ENCODE assay signal across 21 cellular contexts in genomic region chr9:110520120-110520701, GRCh38. TPM values are rescaled to one million over a fixed set of nuclear protein-coding genes. Genes with fewer than 3 reads are reported as not detected.
DNase-seq lines count a peak whose midpoint lies in the region; ATAC-seq, FAIRE-seq and TF ChIP-seq lines count a peak whose summit lies in the region.
"Had no signal": no experiment of that assay in that cellular context is flagged by ENCODE, and none has a peak within 500 bp of the region (broad histone marks: within the 10 kb centered on the region; RNA-seq: fewer than 3 reads in every experiment).

No MANE protein-coding gene starts in this region.

- no peaks in the 10 kb centered on the region for H3K36me3 ChIP-seq in heart right ventricle
- no peaks in the 10 kb centered on the region for H3K36me3 ChIP-seq in small intestine (ENCODE audit: control insufficient read depth in 2 of 2, insufficient read depth in 2 of 2, low read length in 2 of 2)
- H3K36me3 ChIP-seq: BE2C, cardiac muscle cell, right lobe of liver, SJSA1 had no signal

- no peak overlapping the region for H3K27ac Mint-ChIP-seq in T-helper 2 cell treated with Interferon-gamma antibody and Interleukin-4, amounts not matched to agents 5 μg/mL and 100 μg/mL, for 36 hours
- H3K27ac Mint-ChIP-seq: activated naive CD4-positive, alpha-beta T cell treated with anti-CD3 and anti-CD28 coated beads for 36 hours had no signal

- no peaks in the 10 kb centered on the region for H3K9me3 ChIP-seq in heart right ventricle
- H3K9me3 ChIP-seq in small intestine (ENCODE audit: control insufficient read depth, low read depth), result no peaks in the 10 kb centered on the region
- H3K9me3 ChIP-seq: BE2C, right lobe of liver, SJSA1 had no signal

- H3K27ac ChIP-seq in heart right ventricle, result peak overlapping the region in 3 of 10 donors; percentile 4 to 20 (median 6)
- no peak overlapping the region for H3K27ac ChIP-seq in small intestine (ENCODE audit: low read depth in 1 of 2, low read length in 1 of 2)
- H3K27ac ChIP-seq: cardiac muscle cell, right lobe of liver, SJSA1 had no signal

- no peak overlapping the region for H3K4me3 Mint-ChIP-seq in T-helper 2 cell treated with Interferon-gamma antibody and Interleukin-4, amounts not matched to agents 5 μg/mL and 100 μg/mL, for 36 hours
- H3K4me3 Mint-ChIP-seq: activated naive CD4-positive, alpha-beta T cell treated with anti-CD3 and anti-CD28 coated beads for 36 hours had no signal

- H3K9me3 Mint-ChIP-seq in T-helper 2 cell treated with Interferon-gamma antibody and Interleukin-4, amounts not matched to agents 5 μg/mL and 100 μg/mL, for 36 hours, result no peaks in the 10 kb centered on the region
- H3K9me3 Mint-ChIP-seq: activated naive CD4-positive, alpha-beta T cell treated with anti-CD3 and anti-CD28 coated beads for 36 hours had no signal

- H3K4me1 ChIP-seq in heart right ventricle (peaks cover 0 to 21% (median 0%) of the 10 kb centered on the region in 9 donors), small intestine (ENCODE audit: control insufficient read depth in 2 of 2, insufficient read depth in 1 of 2, low read depth in 1 of 2, low read length in 1 of 2) (no peaks in the 10 kb centered on the region)
- H3K4me1 ChIP-seq: BE2C, right lobe of liver, SJSA1 had no signal

- no peaks in the 10 kb centered on the region for H3K36me3 Mint-ChIP-seq in T-helper 2 cell treated with Interferon-gamma antibody and Interleukin-4, amounts not matched to agents 5 μg/mL and 100 μg/mL, for 36 hours (ENCODE audit: low read depth)

- DNase-seq in EH (ENCODE audit: low read depth), result peak; percentile 63
- peak; percentile 92 for DNase-seq in amniotic epithelial cell (ENCODE audit: low read depth)
- DNase-seq in heart right ventricle, result no peak
- no peak for DNase-seq in small intestine
- no peak for DNase-seq in GM12892 (ENCODE audit: insufficient read length)
- no peak for DNase-seq in OCI-M2 (lab: John Stamatoyannopoulos, UW; ENCODE audit: unreplicated experiment)
- no peak for DNase-seq in T-helper 2 cell treated with Interferon-gamma antibody and Interleukin-4, amounts not matched to agents 5 μg/mL and 100 μg/mL, for 36 hours (ENCODE audit: low spot score)
- DNase-seq: activated CD4-positive, alpha-beta T cell treated with anti-CD3 and anti-CD28 coated beads for 48 hours; activated naive CD4-positive, alpha-beta T cell treated with anti-CD3 and anti-CD28 coated beads for 36 hours; BE2C; DMS153; effector memory CD4-positive, alpha-beta T cell; midbrain; NCI-H187; right lobe of liver; T-helper 9 cell had no signal

- H3K4me1 Mint-ChIP-seq in T-helper 2 cell treated with Interferon-gamma antibody and Interleukin-4, amounts not matched to agents 5 μg/mL and 100 μg/mL, for 36 hours (ENCODE audit: low read depth), result no peaks in the 10 kb centered on the region

- no peak for TF ChIP-seq POLR2A in GM12892 (IDR thresholded peaks at IDR 0.05; ENCODE audit: low read depth, low read length)

- peak; percentile 26 for FAIRE-seq in small intestine (lab: Jason Lieb, UNC)
- no peak for FAIRE-seq in GM12892 (lab: Jason Lieb, UNC)
- FAIRE-seq: HTR-8/SVneo, islet of Langerhans had no signal

- 51 to 52% methylated on average over 6 of the region's 6 CpGs for WGBS in heart right ventricle, 2 donors
- 67 to 85% (median 74%) methylated on average over 6 of the region's 6 CpGs for WGBS in small intestine, 3 donors

- H3K27me3 ChIP-seq in heart right ventricle (no peaks in the 10 kb centered on the region), small intestine (ENCODE audit: control insufficient read depth in 2 of 2, insufficient read depth in 2 of 2, low read length in 2 of 2) (no peaks in the 10 kb centered on the region)
- H3K27me3 ChIP-seq: cardiac muscle cell, right lobe of liver had no signal

- TF ChIP-seq CTCF in heart right ventricle (IDR thresholded peaks at IDR 0.05), result no peak

- ATAC-seq in heart right ventricle (peak in 5 of 8 donors; percentile 46 to 72 (median 61)), HG03196 (IDR thresholded peaks at IDR 0.05; ENCODE audit: unreplicated experiment) (no peak)

- H3K4me3 ChIP-seq in heart right ventricle (no peak overlapping the region), small intestine (ENCODE audit: low read depth in 1 of 2, low read length in 2 of 2) (no peak overlapping the region)
- H3K4me3 ChIP-seq: cardiac muscle cell, right lobe of liver, SJSA1 had no signal

- H3K27me3 Mint-ChIP-seq in T-helper 2 cell treated with Interferon-gamma antibody and Interleukin-4, amounts not matched to agents 5 μg/mL and 100 μg/mL, for 36 hours (ENCODE audit: low read depth), result peaks cover 3% of the 10 kb centered on the region

- intact Hi-C loops in heart right ventricle (cut with DNase I), result loop anchor here in 1 of 10 donors (10.0 kb wide), 1 partner anchor 65 kb away; no protein-coding TSS in a partner anchor

RNA-seq across cellular contexts. Expression of gene SVEP1, which starts 59.3 kb away (rescaled TPM):
- total RNA-seq in heart right ventricle, result 10 to 100 TPM in 2 of 10 donors, 1 to 10 TPM in 8; 3.7 to 16.4 (median 7.2) TPM
- under 1 TPM; 0.66 to 0.83 TPM for polyA plus RNA-seq in heart right ventricle
- 1 to 10 TPM in 1 of 3 donors, under 1 TPM in 2; under 0.01 to 5.8 (median under 0.01) TPM for polyA plus RNA-seq in small intestine
- 0.06 TPM for polyA plus RNA-seq in GM12892 (2012; ENCODE audit: missing spikeins)
- total RNA-seq: activated naive CD4-positive, alpha-beta T cell treated with anti-CD3 and anti-CD28 coated beads for 36 hours; SJSA1 had no signal

Comparison
In these comparisons a context has a peak if more than half of its experiments do, and no peak if none do; other contexts are left out.
1. DNase-seq: peak in EH (single experiment) and amniotic epithelial cell (single experiment); none in heart right ventricle (0 of 2), small intestine (single experiment), GM12892 (single experiment), OCI-M2 (single experiment) and T-helper 2 cell treated with Interferon-gamma antibody and Interleukin-4, amounts not matched to agents 5 μg/mL and 100 μg/mL, for 36 hours (single experiment).